9 cellular contexts compared by ENCODE assay signal in genomic region chr12:75478395-75478794, GRCh38. TPM values are rescaled to one million over a fixed set of nuclear protein-coding genes. Genes with fewer than 3 reads are reported as not detected.
DNase-seq lines count a peak whose midpoint lies in the region; ATAC-seq and TF ChIP-seq lines count a peak whose summit lies in the region.
"Had no signal": no experiment of that assay in that cellular context is flagged by ENCODE, and none has a peak within 500 bp of the region (broad histone marks: within the 10 kb centered on the region; RNA-seq: fewer than 3 reads in every experiment).

No MANE protein-coding gene starts in this region.

- no peak overlapping the region for H3K4me3 ChIP-seq in Caco-2 (ENCODE audit: low read depth, low read length)
- H3K4me3 ChIP-seq: body of pancreas had no signal

- H3K27me3 Mint-ChIP-seq in HFFc6 (ENCODE audit: insufficient read depth) (no peaks in the 10 kb centered on the region; the same call in 1 of the 2 replicates), T-helper 17 cell (no peaks in the 10 kb centered on the region), memory B cell (no peaks in the 10 kb centered on the region), Caco-2 (ENCODE audit: insufficient read depth, unreplicated experiment) (peaks cover 3% of the 10 kb centered on the region)

- ATAC-seq in T-helper 17 cell: peak; percentile 67
- peak; percentile 54 for ATAC-seq in memory B cell (ENCODE audit: low read depth)
- ATAC-seq: body of pancreas had no signal

- peaks cover 8% of the 10 kb centered on the region; the same call in 1 of the 2 replicates for H3K4me1 ChIP-seq in Caco-2
- H3K4me1 ChIP-seq: body of pancreas had no signal

- intact Hi-C loops in Caco-2 (cut with micrococcal nuclease; ENCODE audit: unreplicated experiment): no loop called here

- H3K4me3 Mint-ChIP-seq in HFFc6: no peak overlapping the region
- peak overlapping the region; percentile 77 for H3K4me3 Mint-ChIP-seq in T-helper 17 cell
- peak overlapping the region; percentile 12 for H3K4me3 Mint-ChIP-seq in memory B cell
- no peak overlapping the region for H3K4me3 Mint-ChIP-seq in Caco-2 (ENCODE audit: unreplicated experiment)

- TF ChIP-seq CTCF in HFFc6 (IDR thresholded peaks at IDR 0.05) (no peak), Caco-2 (IDR thresholded peaks at IDR 0.05; ENCODE audit: insufficient read depth in 1 of 2, low read depth in 1 of 2, low read length in 1 of 2, severe bottlenecking in 1 of 2, unreplicated experiment in 1 of 2) (no peak)

- H3K27me3 ChIP-seq in Caco-2 (replicated peaks; ENCODE audit: control insufficient read depth, insufficient read depth, low read length): no peaks in the 10 kb centered on the region
- H3K27me3 ChIP-seq: body of pancreas had no signal

- no TSS peak for BruUV-seq in Caco-2 (replicated peaks; lab: Mats Ljungman, UMichigan)

- H3K9me3 ChIP-seq in T-helper 17 cell (ENCODE audit: control insufficient read depth, low read length, poor library complexity, severe bottlenecking) (no peaks in the 10 kb centered on the region), Caco-2 (no peaks in the 10 kb centered on the region)
- H3K9me3 ChIP-seq: body of pancreas had no signal

- POLR2A ChIA-PET in Caco-2 (lab: Charles Lee): no interaction called here

- H3K9me3 Mint-ChIP-seq in HFFc6 (no peaks in the 10 kb centered on the region), memory B cell (no peaks in the 10 kb centered on the region), Caco-2 (ENCODE audit: unreplicated experiment) (no peaks in the 10 kb centered on the region)

- H3K36me3 Mint-ChIP-seq in HFFc6 (ENCODE audit: low read depth): peaks cover 28% of the 10 kb centered on the region
- H3K36me3 Mint-ChIP-seq in T-helper 17 cell (ENCODE audit: low read depth): peaks cover 9% of the 10 kb centered on the region
- peaks cover 6% of the 10 kb centered on the region for H3K36me3 Mint-ChIP-seq in memory B cell
- H3K36me3 Mint-ChIP-seq in Caco-2 (ENCODE audit: insufficient read depth, unreplicated experiment): no peaks in the 10 kb centered on the region

- CTCF ChIA-PET in Caco-2 (lab: Charles Lee): no interaction called here

- DNase-seq in EL: peak; percentile 35
- no peak for DNase-seq in HFFc6
- no peak for DNase-seq in T-helper 17 cell
- no peak for DNase-seq in memory B cell (ENCODE audit: low spot score in 2 of 2)
- DNase-seq in superior temporal gyrus (ENCODE audit: extremely low spot score): no peak
- DNase-seq in NCI-H1694 (lab: John Stamatoyannopoulos, UW): no peak
- no peak for DNase-seq in NCI-H2196 (lab: John Stamatoyannopoulos, UW; ENCODE audit: unreplicated experiment)
- DNase-seq in Caco-2: no peak

- H3K4me1 Mint-ChIP-seq in HFFc6 (ENCODE audit: low read depth) (peaks cover 56% of the 10 kb centered on the region), T-helper 17 cell (peaks cover 42% of the 10 kb centered on the region), memory B cell (peaks cover 37% of the 10 kb centered on the region), Caco-2 (ENCODE audit: low read depth, unreplicated experiment) (peaks cover 6% of the 10 kb centered on the region)

- H3K36me3 ChIP-seq in Caco-2 (ENCODE audit: control insufficient read depth, insufficient read depth, low read length): no peaks in the 10 kb centered on the region

- 0 out of 2 replicates have a peak overlapping the region, but pooled peaks have one; percentile 23 for H3K27ac Mint-ChIP-seq in HFFc6
- peak overlapping the region; percentile 92 for H3K27ac Mint-ChIP-seq in T-helper 17 cell
- H3K27ac Mint-ChIP-seq in memory B cell: peak overlapping the region; percentile 97
- no peak overlapping the region for H3K27ac Mint-ChIP-seq in Caco-2 (ENCODE audit: unreplicated experiment)

RNA-seq across cellular contexts. Expression of gene GLIPR1, which starts 2.2 kb away (rescaled TPM):
- total RNA-seq in HFFc6 (2021; fragmentation: NEBNext Ultra II Directional; extraction: Animal tissue kit (Norgen Biotek cat#: 25700)): 100 to 1,000 TPM; 190 to 339 (median 278) TPM
- total RNA-seq in T-helper 17 cell (100 to 1,000 TPM; 104 to 105 TPM), Caco-2 (2022) (1.9 and 3.9 TPM in 2 replicates)

RNA-seq across cellular contexts. Expression of gene KRR1, which starts 33.0 kb away (rescaled TPM):
- 10 to 100 TPM; 52.4 to 64.4 (median 61.8) TPM for total RNA-seq in HFFc6 (2021; fragmentation: NEBNext Ultra II Directional; extraction: Animal tissue kit (Norgen Biotek cat#: 25700))
- total RNA-seq in T-helper 17 cell (100 to 1,000 TPM in 1 of 2 donors, 10 to 100 TPM in 1; 98.0 to 123 TPM), Caco-2 (2022) (73.0 and 73.2 TPM in 2 replicates)

Comparison
In these comparisons a context has a peak if more than half of its experiments do, and no peak if none do; other contexts are left out.
1. H3K4me3 Mint-ChIP-seq: peak in T-helper 17 cell (single experiment) and memory B cell (single experiment); none in HFFc6 (single experiment) and Caco-2 (single experiment).
2. RNA of gene GLIPR1, which starts 2.2 kb away (total RNA-seq): 190 to 339 TPM in HFFc6 and 104 to 105 TPM in T-helper 17 cell; 1.9 to 3.9 TPM in Caco-2; every median in the first group is over 10 times any median in the second.